In genomic region chr1:145095284-145096057, GRCh38 we compare ENCODE assay signal across 8 cellular contexts. TPM values are rescaled to one million over a fixed set of nuclear protein-coding genes. Genes with fewer than 3 reads are reported as not detected.
DNase-seq lines count a peak whose midpoint lies in the region; ATAC-seq and TF ChIP-seq lines count a peak whose summit lies in the region.
"Not testable (repeated sequence)": the region's sequence is repeated elsewhere in the genome, so short reads cannot be mapped to it uniquely, and the experiment has no call there.

FAM72D (plus strand) TSS chr1:145095974; CDS start chr1:145096848, 874 bp downstream.
SRGAP2B (minus strand) TSS chr1:145095328; CDS start chr1:145092901, 2,427 bp downstream.

- H3K4me3 Mint-ChIP-seq in nephron progenitor cell, result peak within 1 kb of the TSS; percentile 65

- H2AFZ ChIP-seq in PC-9, result not testable (repeated sequence)

- H3K4me2 ChIP-seq in PC-9, result peak within 1 kb of the TSS; percentile 62; the same call in 1 of the 2 replicates

- TF ChIP-seq CTCF in PC-9 (conservative IDR thresholded peaks at IDR 0.05); astrocyte of the spinal cord (IDR thresholded peaks at IDR 0.05; ENCODE audit: low read depth, low read length); cardiac muscle cell (IDR thresholded peaks at IDR 0.05; ENCODE audit: low read depth, low read length); nephron progenitor cell (IDR thresholded peaks at IDR 0.05); upper lobe of right lung (IDR thresholded peaks at IDR 0.05): not testable (repeated sequence)

- not testable (repeated sequence) for H3K79me2 ChIP-seq in PC-9 (ENCODE audit: low read depth)

- not testable (repeated sequence) for BruUV-seq in PC-9 (replicated peaks; lab: Mats Ljungman, UMichigan)

- H3K27ac ChIP-seq in PC-9, cardiac muscle cell, upper lobe of right lung: not testable (repeated sequence)

- H3K9me2 ChIP-seq in PC-9 (ENCODE audit: insufficient read depth), result not testable (repeated sequence)

- DNase-seq in PC-9; astrocyte of the spinal cord (ENCODE audit: low read depth, low spot score); cardiac muscle cell (ENCODE audit: low read depth in 1 of 2, low spot score in 1 of 2); nephron progenitor cell; upper lobe of right lung: not testable (repeated sequence)

- ATAC-seq in GM18511 (IDR thresholded peaks at IDR 0.05; ENCODE audit: unreplicated experiment) (peak; percentile 84), GM21717 (IDR thresholded peaks at IDR 0.05; ENCODE audit: unreplicated experiment) (peak; percentile 86), HG03108 (IDR thresholded peaks at IDR 0.05; ENCODE audit: unreplicated experiment) (peak; percentile 88), upper lobe of right lung (peak; percentile 89)

- CTCF ChIA-PET in PC-9 (lab: Charles Lee), result not testable (repeated sequence)

- H3K9me3 Mint-ChIP-seq in nephron progenitor cell, result not testable (repeated sequence)

- not testable (repeated sequence) for H3K36me3 ChIP-seq in PC-9 (ENCODE audit: low read depth); cardiac muscle cell; upper lobe of right lung

- H3K4me1 ChIP-seq in PC-9 (replicated peaks; ENCODE audit: insufficient read depth); cardiac muscle cell (ENCODE audit: low read depth); upper lobe of right lung: not testable (repeated sequence)

- H3K27me3 ChIP-seq in PC-9 (ENCODE audit: insufficient read depth, low read depth); cardiac muscle cell; upper lobe of right lung: not testable (repeated sequence)

- H3K4me3 ChIP-seq in PC-9 (peak within 1 kb of the TSS; percentile 51; the same call in 1 of the 2 replicates), astrocyte of the spinal cord (ENCODE audit: low read depth, low read length) (peak within 1 kb of the TSS; percentile 45), cardiac muscle cell (peak within 1 kb of the TSS; percentile 30), upper lobe of right lung (peak within 1 kb of the TSS; percentile 48)

- H3F3A ChIP-seq in PC-9 (ENCODE audit: insufficient read depth, low read depth), result not testable (repeated sequence)

- H3K4me1 Mint-ChIP-seq in nephron progenitor cell, result not testable (repeated sequence)

- H3K27me3 Mint-ChIP-seq in nephron progenitor cell (ENCODE audit: low read depth, poor library complexity), result not testable (repeated sequence)

- intact Hi-C loops in PC-9 (cut with micrococcal nuclease; ENCODE audit: unreplicated experiment); upper lobe of right lung (cut with DNase I): not testable (repeated sequence)

- H3K36me3 Mint-ChIP-seq in nephron progenitor cell (ENCODE audit: low read depth), result not testable (repeated sequence)

- H4K20me1 ChIP-seq in PC-9 (ENCODE audit: insufficient read depth), result not testable (repeated sequence)

- in situ Hi-C loops in astrocyte of the spinal cord (cut with HindIII; ENCODE audit: low sequenced_read_pairs), result not testable (repeated sequence)

- H3K9me3 ChIP-seq in PC-9 (ENCODE audit: insufficient read depth, low read depth); cardiac muscle cell (ENCODE audit: low read depth); upper lobe of right lung: not testable (repeated sequence)

- POLR2A ChIA-PET in PC-9 (lab: Charles Lee; ENCODE audit: unreplicated experiment), result not testable (repeated sequence)

- H3K27ac Mint-ChIP-seq in nephron progenitor cell, result not testable (repeated sequence)

RNA-seq across cellular contexts. Expression of gene FAM72D, which starts in this region (rescaled TPM):
- 8.3 TPM in 2 replicates for total RNA-seq in PC-9 (2021)
- total RNA-seq in cardiac muscle cell, result 0.14 and 6.4 TPM in 2 replicates
- polyA plus RNA-seq in cardiac muscle cell, result 0.94 and 7.0 TPM in 2 replicates
- total RNA-seq in upper lobe of right lung, result 0.43 TPM

RNA-seq across cellular contexts. Expression of gene SRGAP2B, which starts in this region (rescaled TPM):
- total RNA-seq in PC-9 (2021) (57.2 and 69.1 TPM in 2 replicates), cardiac muscle cell (16.2 and 20.1 TPM in 2 replicates), upper lobe of right lung (35.1 TPM)
- 8.9 and 11.2 TPM in 2 replicates for polyA plus RNA-seq in cardiac muscle cell
